ENCODE assay signal across 8 cellular contexts in the genomic region with DNA sequence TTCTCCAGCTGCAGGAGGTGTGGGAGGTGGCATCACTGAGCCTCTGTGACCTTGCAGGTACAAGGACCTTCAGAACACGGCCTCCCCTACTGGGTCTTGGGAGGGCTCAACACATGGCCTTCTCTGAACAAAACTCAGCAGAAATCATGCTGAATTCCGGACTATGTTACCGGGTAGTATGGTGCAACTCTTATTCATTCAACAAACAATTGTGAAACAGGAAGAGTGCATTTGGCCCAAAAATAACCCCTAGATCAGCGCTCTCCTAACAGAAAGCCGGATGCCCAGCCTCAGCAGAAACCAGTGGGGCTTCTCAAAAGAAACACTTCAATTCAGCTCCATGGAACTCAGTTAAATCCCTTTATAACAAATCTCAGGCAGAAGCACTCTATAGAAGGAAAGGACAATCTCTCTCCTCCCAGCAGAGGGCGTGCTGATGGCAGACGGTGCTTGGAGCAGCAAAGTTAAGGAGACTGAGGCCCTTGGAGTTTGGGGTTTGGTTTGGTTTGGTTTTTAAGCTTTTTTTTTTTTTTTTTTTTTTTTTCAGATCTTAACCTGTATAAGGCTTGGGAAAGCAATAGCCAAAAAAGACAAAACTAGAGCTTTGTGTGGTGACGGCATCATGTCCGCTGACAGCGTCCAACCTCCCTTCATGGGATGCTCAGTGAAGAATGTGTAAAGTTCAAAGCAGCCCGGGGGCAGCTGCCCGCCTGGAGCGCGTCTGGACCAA.
A peak's percentile ranks its signal among the peaks of the same experiment; 100 is the strongest.
DNase-seq lines count a peak whose midpoint lies in the region; ATAC-seq, FAIRE-seq and TF ChIP-seq lines count a peak whose summit lies in the region.

No MANE protein-coding gene starts in this region.

- DNase-seq in HuH-7.5 (ENCODE audit: low spot score) (peak; percentile 25), SKM-1 (lab: John Stamatoyannopoulos, UW; ENCODE audit: unreplicated experiment) (peak; percentile 84), foreskin keratinocyte (no peak), NCI-H2107 (lab: John Stamatoyannopoulos, UW) (no peak)
- DNase-seq in stimulated activated CD4-positive, alpha-beta T cell treated with anti-CD3 and anti-CD28 coated beads, Interleukin-2, amount 100 ng/mL, for 24 hours = peak; percentile 25 to 50
- DNase-seq in NK-92 treated with Interleukin-12 subunit alpha and Interleukin-12 subunit beta, amount 100 ng/mL, for 24 hours (lab: John Stamatoyannopoulos, UW) = no peak

- ATAC-seq in foreskin keratinocyte (no peak), HG03439 (IDR thresholded peaks at IDR 0.05; ENCODE audit: unreplicated experiment) (no peak)

- TF ChIP-seq CTCF in foreskin keratinocyte (conservative IDR thresholded peaks at IDR 0.05) = peak; percentile 3

- peak; percentile 47 for FAIRE-seq in G401.6 (lab: Jason Lieb, UNC)

- no peak overlapping the region for H3K27ac ChIP-seq in foreskin keratinocyte

- no peaks in the 10 kb centered on the region for H3K4me1 ChIP-seq in foreskin keratinocyte

- no peaks in the 10 kb centered on the region for H3K27me3 ChIP-seq in foreskin keratinocyte

Comparison
In these comparisons a context has a peak if more than half of its experiments do, and no peak if none do; other contexts are left out.
1. DNase-seq: peak in HuH-7.5 (single experiment), SKM-1 (single experiment) and stimulated activated CD4-positive, alpha-beta T cell treated with anti-CD3 and anti-CD28 coated beads, Interleukin-2, amount 100 ng/mL, for 24 hours (2 of 2); none in foreskin keratinocyte (0 of 2), NCI-H2107 (single experiment) and NK-92 treated with Interleukin-12 subunit alpha and Interleukin-12 subunit beta, amount 100 ng/mL, for 24 hours (single experiment).